ENCODE assay signal across 1 cellular context in the genomic region with DNA sequence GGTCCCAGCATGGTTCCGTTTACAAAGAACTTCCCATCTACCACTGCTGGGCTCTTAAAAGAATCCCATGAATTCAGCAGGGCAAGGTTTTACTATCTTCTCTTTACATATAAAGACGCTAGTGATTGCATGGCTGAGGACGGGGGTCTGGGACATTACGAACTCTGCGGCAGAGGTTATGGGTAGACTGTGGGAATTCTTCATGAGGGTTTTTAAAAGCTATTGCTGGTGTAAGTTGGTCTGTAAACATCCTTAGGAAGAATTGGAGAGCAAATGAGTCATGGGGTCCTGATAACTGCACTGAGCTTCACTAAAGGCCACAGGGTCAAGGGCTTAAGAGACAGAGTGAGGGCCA.
TF ChIP-seq lines count a peak whose summit lies in the region.

No MANE protein-coding gene starts in this region.

TF ChIP-seq in HEK293, 187 proteins besides CTCF, POLR2A, EP300 and RAD21 (continued from another document):
- TF ChIP-seq, protein P1, sequence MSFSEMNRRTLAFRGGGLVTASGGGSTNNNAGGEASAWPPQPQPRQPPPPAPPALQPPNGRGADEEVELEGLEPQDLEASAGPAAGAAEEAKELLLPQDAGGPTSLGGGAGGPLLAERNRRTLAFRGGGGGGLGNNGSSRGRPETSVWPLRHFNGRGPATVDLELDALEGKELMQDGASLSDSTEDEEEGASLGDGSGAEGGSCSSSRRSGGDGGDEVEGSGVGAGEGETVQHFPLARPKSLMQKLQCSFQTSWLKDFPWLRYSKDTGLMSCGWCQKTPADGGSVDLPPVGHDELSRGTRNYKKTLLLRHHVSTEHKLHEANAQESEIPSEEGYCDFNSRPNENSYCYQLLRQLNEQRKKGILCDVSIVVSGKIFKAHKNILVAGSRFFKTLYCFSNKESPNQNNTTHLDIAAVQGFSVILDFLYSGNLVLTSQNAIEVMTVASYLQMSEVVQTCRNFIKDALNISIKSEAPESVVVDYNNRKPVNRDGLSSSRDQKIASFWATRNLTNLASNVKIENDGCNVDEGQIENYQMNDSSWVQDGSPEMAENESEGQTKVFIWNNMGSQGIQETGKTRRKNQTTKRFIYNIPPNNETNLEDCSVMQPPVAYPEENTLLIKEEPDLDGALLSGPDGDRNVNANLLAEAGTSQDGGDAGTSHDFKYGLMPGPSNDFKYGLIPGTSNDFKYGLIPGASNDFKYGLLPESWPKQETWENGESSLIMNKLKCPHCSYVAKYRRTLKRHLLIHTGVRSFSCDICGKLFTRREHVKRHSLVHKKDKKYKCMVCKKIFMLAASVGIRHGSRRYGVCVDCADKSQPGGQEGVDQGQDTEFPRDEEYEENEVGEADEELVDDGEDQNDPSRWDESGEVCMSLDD (tag by site-specific recombination; IDR thresholded peaks at IDR 0.05): no peak
- TF ChIP-seq ZFP3 (tag by site-specific recombination; IDR thresholded peaks at IDR 0.05; ENCODE audit: low read depth): no peak
